In genomic region chr3:180265551-180265950, GRCh38 we compare ENCODE assay signal across 19 cellular contexts.
DNase-seq lines count a peak whose midpoint lies in the region; ATAC-seq and TF ChIP-seq lines count a peak whose summit lies in the region.
"Had no signal": no experiment of that assay in that cellular context is flagged by ENCODE, and none has a peak within 500 bp of the region (broad histone marks: within the 10 kb centered on the region; RNA-seq: fewer than 3 reads in every experiment).

No MANE protein-coding gene starts in this region.

- no peak overlapping the region for H2AFZ ChIP-seq in IMR-90 (replicated peaks; ENCODE audit: low read length, poor library complexity)
- H2AFZ ChIP-seq in mesenchymal stem cell (ENCODE audit: low read depth, low read length), result no peak overlapping the region

- H3K4me3 ChIP-seq in IMR-90 (ENCODE audit: insufficient read depth, low read depth, low read length), result no peak overlapping the region
- no peak overlapping the region for H3K4me3 ChIP-seq in astrocyte of the cerebellum (ENCODE audit: low read depth, low read length)
- H3K4me3 ChIP-seq in mesenchymal stem cell (ENCODE audit: insufficient read depth in 1 of 2, low read depth in 1 of 2, low read length in 2 of 2), result peak overlapping the region in 1 of 2 experiments; percentile 39
- H3K4me3 ChIP-seq: left lung, mucosa of descending colon, right lobe of liver had no signal

- H2BK120ac ChIP-seq in IMR-90 (ENCODE audit: low read depth, low read length), result no peak overlapping the region
- no peak overlapping the region for H2BK120ac ChIP-seq in mesenchymal stem cell (ENCODE audit: low read depth, low read length)

- no peak overlapping the region for H3K56ac ChIP-seq in IMR-90 (ENCODE audit: extremely low read depth, insufficient read depth, low read length)

- no peak overlapping the region for H3K14ac ChIP-seq in IMR-90 (replicated peaks; ENCODE audit: low read depth, low read length)
- no peak overlapping the region for H3K14ac ChIP-seq in mesenchymal stem cell (ENCODE audit: low read length in 2 of 2)

- H3K18ac ChIP-seq in IMR-90 (ENCODE audit: low read depth, low read length) (no peak overlapping the region), mesenchymal stem cell (ENCODE audit: low read depth in 1 of 2, low read length in 2 of 2) (no peak overlapping the region)

- H3K27me3 ChIP-seq in IMR-90 (ENCODE audit: control insufficient read depth, insufficient read depth, low read length), result no peaks in the 10 kb centered on the region
- no peaks in the 10 kb centered on the region for H3K27me3 ChIP-seq in mesenchymal stem cell (ENCODE audit: control insufficient read depth in 1 of 2, insufficient read depth in 1 of 2, low read length in 2 of 2)
- H3K27me3 ChIP-seq: left lung, neutrophil, right lobe of liver had no signal

- no peaks in the 10 kb centered on the region for H4K20me1 ChIP-seq in IMR-90 (ENCODE audit: insufficient read depth, low read length)

- in situ Hi-C loops in IMR-90 (cut with MboI; ENCODE audit: low sequenced_read_pairs) (no loop called here), astrocyte of the cerebellum (cut with HindIII; ENCODE audit: low sequenced_read_pairs) (no loop called here)

- intact Hi-C loops in IMR-90 (cut with micrococcal nuclease), result no loop called here

- no peak overlapping the region for H3K4me2 ChIP-seq in IMR-90 (ENCODE audit: low read depth, low read length)
- no peak overlapping the region for H3K4me2 ChIP-seq in mesenchymal stem cell (ENCODE audit: low read length, poor library complexity, severe bottlenecking)

- CTCF ChIA-PET in IMR-90 (lab: Yijun Ruan, JAX), result no interaction called here

- H3K9me1 ChIP-seq in IMR-90 (ENCODE audit: insufficient read depth, low read length), result no peaks in the 10 kb centered on the region

- BruUV-seq in IMR-90 (replicated peaks; lab: Mats Ljungman, UMichigan), result no TSS peak

- TF ChIP-seq RAD21 in IMR-90 (IDR thresholded peaks at IDR 0.05; ENCODE audit: low read length), result no peak

- H4K5ac ChIP-seq in IMR-90 (ENCODE audit: low read depth, low read length), result no peak overlapping the region

- H3K4me1 ChIP-seq in IMR-90 (ENCODE audit: control insufficient read depth, insufficient read depth, low read length) (no peaks in the 10 kb centered on the region), mesenchymal stem cell (ENCODE audit: control insufficient read depth, insufficient read depth, low read depth, low read length) (no peaks in the 10 kb centered on the region)
- H3K4me1 ChIP-seq: left lung, right lobe of liver had no signal

- ATAC-seq in IMR-90 (ENCODE audit: low read depth), result peak; percentile 27; the same call in 1 of the 2 replicates
- ATAC-seq: activated naive CD8-positive, alpha-beta T cell treated with anti-CD3 and anti-CD28 coated beads, Interleukin-2, amount 50 U/mL, for 24 hours; left lung; mucosa of descending colon; right lobe of liver had no signal

- H3K36me3 ChIP-seq in IMR-90 (ENCODE audit: control insufficient read depth, insufficient read depth, low read length) (no peaks in the 10 kb centered on the region), mesenchymal stem cell (ENCODE audit: control insufficient read depth in 1 of 2, insufficient read depth in 2 of 2, low read depth in 1 of 2, low read length in 2 of 2) (no peaks in the 10 kb centered on the region)
- H3K36me3 ChIP-seq: left lung, neutrophil, right lobe of liver had no signal

- H2BK15ac ChIP-seq in IMR-90 (ENCODE audit: low read depth, low read length) (no peak overlapping the region), mesenchymal stem cell (ENCODE audit: low read depth, poor library complexity, severe bottlenecking) (no peak overlapping the region)

- no peak overlapping the region for H4K91ac ChIP-seq in IMR-90 (ENCODE audit: insufficient read depth, low read depth, low read length)
- H4K91ac ChIP-seq in mesenchymal stem cell (ENCODE audit: low read length), result no peak overlapping the region

- H2BK5ac ChIP-seq in IMR-90 (ENCODE audit: low read depth, low read length, poor library complexity, severe bottlenecking), result no peak overlapping the region
- no peak overlapping the region for H2BK5ac ChIP-seq in mesenchymal stem cell (ENCODE audit: low read depth, low read length, poor library complexity, severe bottlenecking)

- H2BK12ac ChIP-seq in mesenchymal stem cell (ENCODE audit: low read length in 2 of 2), result no peak overlapping the region

- H3K27ac ChIP-seq in IMR-90 (ENCODE audit: insufficient read depth, low read length) (no peak overlapping the region), mesenchymal stem cell (ENCODE audit: low read length, poor library complexity, severe bottlenecking) (no peak overlapping the region)
- H3K27ac ChIP-seq: left lung, neutrophil, right lobe of liver had no signal

- TF ChIP-seq POLR2A in IMR-90 (IDR thresholded peaks at IDR 0.05; ENCODE audit: low read depth, low read length), result no peak

- TF ChIP-seq CTCF in AG09319 (IDR thresholded peaks at IDR 0.05; ENCODE audit: low read depth, low read length), result no peak
- TF ChIP-seq CTCF in IMR-90 (conservative IDR thresholded peaks at IDR 0.05; ENCODE audit: low read depth, low read length), result no peak
- TF ChIP-seq CTCF in astrocyte of the cerebellum (IDR thresholded peaks at IDR 0.05; ENCODE audit: low read depth, low read length, missing control alignments), result no peak

- no peak overlapping the region for H2BK20ac ChIP-seq in IMR-90 (ENCODE audit: low read depth, low read length)

- DNase-seq in AG09319 (ENCODE audit: extremely low read depth, low read depth) (peak; percentile 24), IMR-90 (peak; percentile 67), astrocyte of the cerebellum (ENCODE audit: low read depth) (peak; percentile 66), mesenchymal stem cell (no peak), NCI-H524 treated with DMSO at 0.1 percent for 48 hours (lab: John Stamatoyannopoulos, UW) (no peak), cerebellum (ENCODE audit: low spot score) (no peak), GM19238 (ENCODE audit: insufficient read length, low spot score) (no peak)
- no peak for DNase-seq in stimulated activated CD8-positive, alpha-beta memory T cell treated with anti-CD3 and anti-CD28 coated beads, Interleukin-4, amount 100 ng/mL, for 48 hours
- DNase-seq: activated CD4-positive, alpha-beta memory T cell treated with anti-CD3 and anti-CD28 coated beads for 36 hours; activated naive CD8-positive, alpha-beta T cell treated with anti-CD3 and anti-CD28 coated beads, Interleukin-2, amount 50 U/mL, for 24 hours; Kasumi-1; left lung; mucosa of descending colon; NCI-H1436 treated with DMSO at 0.1 percent for 48 hours; NCI-H345; NK-92 treated with Interleukin-12 subunit alpha and Interleukin-12 subunit beta, amount 100 ng/mL, for 24 hours; right lobe of liver; stimulated activated CD4-positive, alpha-beta T cell treated with anti-CD3 and anti-CD28 coated beads, Interleukin-2, amount 100 ng/mL, for 24 hours had no signal

- POLR2A ChIA-PET in IMR-90 (lab: Charles Lee; ENCODE audit: unreplicated experiment), result no interaction called here

- H3K9ac ChIP-seq in IMR-90 (ENCODE audit: low read depth, low read length), result no peak overlapping the region
- peak overlapping the region; percentile 41 for H3K9ac ChIP-seq in mesenchymal stem cell (ENCODE audit: low read length)

- no peak overlapping the region for H3K4ac ChIP-seq in IMR-90 (ENCODE audit: low read depth, low read length)
- H3K4ac ChIP-seq in mesenchymal stem cell (ENCODE audit: low read depth in 1 of 2, low read length in 2 of 2), result no peak overlapping the region

- H2AK5ac ChIP-seq in IMR-90 (ENCODE audit: low read depth, low read length) (no peak overlapping the region), mesenchymal stem cell (ENCODE audit: low read length, severe bottlenecking) (no peak overlapping the region)

- H3K23ac ChIP-seq in IMR-90 (ENCODE audit: low read depth, low read length) (no peak overlapping the region), mesenchymal stem cell (ENCODE audit: low read length in 2 of 2) (no peak overlapping the region)

- H4K8ac ChIP-seq in IMR-90 (ENCODE audit: low read depth in 2 of 2, low read length in 2 of 2) (no peak overlapping the region), mesenchymal stem cell (ENCODE audit: low read length) (no peak overlapping the region)

- H2AK9ac ChIP-seq in IMR-90 (replicated peaks; ENCODE audit: low read depth, low read length, poor library complexity), result no peak overlapping the region

- H3K79me1 ChIP-seq in IMR-90 (ENCODE audit: low read depth in 1 of 2, low read length in 2 of 2), result no peaks in the 10 kb centered on the region
- H3K79me1 ChIP-seq in mesenchymal stem cell (replicated peaks; ENCODE audit: low read length, poor library complexity, severe bottlenecking), result no peaks in the 10 kb centered on the region

- H3K9me3 ChIP-seq in IMR-90 (ENCODE audit: control insufficient read depth, insufficient read depth, low read length) (0 out of 2 replicates have a peak, but pooled peaks cover 2% of the 10 kb centered on the region), mesenchymal stem cell (ENCODE audit: control insufficient read depth, low read length) (peaks cover 9% of the 10 kb centered on the region)
- H3K9me3 ChIP-seq: neutrophil had no signal

- dilution Hi-C loops in IMR-90 (cut with HindIII; ENCODE audit: low sequenced_read_pairs, unreplicated experiment), result no loop called here

TF ChIP-seq in IMR-90, 13 proteins besides CTCF, POLR2A, EP300 and RAD21 (continues in another document):
- no peak for TF ChIP-seq SMC3 (IDR thresholded peaks at IDR 0.05; ENCODE audit: low read depth, low read length)
- no peak for TF ChIP-seq CEBPB (IDR thresholded peaks at IDR 0.05; ENCODE audit: low read depth, low read length)
- TF ChIP-seq BHLHE40 (IDR thresholded peaks at IDR 0.05; ENCODE audit: low read depth, low read length), result no peak
- TF ChIP-seq FOS (IDR thresholded peaks at IDR 0.05; ENCODE audit: low read depth, low read length), result no peak
- no peak for TF ChIP-seq RFX5 (IDR thresholded peaks at IDR 0.05; ENCODE audit: low read depth, low read length)
- no peak for TF ChIP-seq NFE2L2 (IDR thresholded peaks at IDR 0.05; ENCODE audit: low read depth, low read length)
- no peak for TF ChIP-seq MAZ (IDR thresholded peaks at IDR 0.05; ENCODE audit: borderline replicate concordance, low read depth, low read length)
- TF ChIP-seq USF2 (IDR thresholded peaks at IDR 0.05; ENCODE audit: low read depth, low read length), result no peak
- no peak for TF ChIP-seq MXI1 (IDR thresholded peaks at IDR 0.05; ENCODE audit: borderline replicate concordance, low read depth, low read length)

Comparison
In these comparisons a context has a peak if more than half of its experiments do, and no peak if none do; other contexts are left out.
1. DNase-seq: peak in AG09319 (single experiment), IMR-90 (single experiment) and astrocyte of the cerebellum (single experiment); none in mesenchymal stem cell (single experiment), NCI-H524 treated with DMSO at 0.1 percent for 48 hours (single experiment), cerebellum (single experiment), GM19238 (single experiment) and stimulated activated CD8-positive, alpha-beta memory T cell treated with anti-CD3 and anti-CD28 coated beads, Interleukin-4, amount 100 ng/mL, for 48 hours (single experiment).